In genomic region chr9:70079364-70080103, GRCh38 we compare ENCODE assay signal across 12 cellular contexts. TPM values are rescaled to one million over a fixed set of nuclear protein-coding genes. Genes with fewer than 3 reads are reported as not detected.
DNase-seq lines count a peak whose midpoint lies in the region; ATAC-seq and TF ChIP-seq lines count a peak whose summit lies in the region.
"Had no signal": no experiment of that assay in that cellular context is flagged by ENCODE, and none has a peak within 500 bp of the region (broad histone marks: within the 10 kb centered on the region; RNA-seq: fewer than 3 reads in every experiment).

No MANE protein-coding gene starts in this region.

- 4% methylated on average over 2 of the region's 2 CpGs for WGBS in right lobe of liver (ENCODE audit: insufficient coverage, low coverage, low lambda C conversion rate, missing lambda C conversion rate)

- H3K27ac ChIP-seq in SJSA1 (peak overlapping the region; percentile 93), right lobe of liver (no peak overlapping the region)
- H3K27ac ChIP-seq in naive thymus-derived CD4-positive, alpha-beta T cell (ENCODE audit: low read depth, low read length), result no peak overlapping the region

- no peak for TF ChIP-seq POLR2A in right lobe of liver (IDR thresholded peaks at IDR 0.05)

- DNase-seq in CD14-positive monocyte (ENCODE audit: low spot score) (no peak), MV-4-11 (lab: John Stamatoyannopoulos, UW) (peak; percentile 61), SJSA1 (ENCODE audit: low read depth in 1 of 2, low spot score in 2 of 2) (peak; percentile 76 to 77), right lobe of liver (no peak)
- DNase-seq in naive thymus-derived CD4-positive, alpha-beta T cell, result no peak
- DNase-seq: activated CD4-positive, alpha-beta T cell treated with anti-CD3 and anti-CD28 coated beads for 1 hour; OCI-M1 had no signal

- peak overlapping the region in 1 of 2 donors; percentile 60 for H3K4me3 Mint-ChIP-seq in CD14-positive monocyte
- no peak overlapping the region for H3K4me3 Mint-ChIP-seq in naive thymus-derived CD4-positive, alpha-beta T cell
- H3K4me3 Mint-ChIP-seq: activated naive CD8-positive, alpha-beta T cell had no signal

- H3K9me3 Mint-ChIP-seq in CD14-positive monocyte, result no peaks in the 10 kb centered on the region
- peaks cover 0 to 3% (median 0%) of the 10 kb centered on the region in 11 donors for H3K9me3 Mint-ChIP-seq in naive thymus-derived CD4-positive, alpha-beta T cell

- H3K4me1 Mint-ChIP-seq in CD14-positive monocyte, result peaks cover 29% of the 10 kb centered on the region
- H3K4me1 Mint-ChIP-seq in naive thymus-derived CD4-positive, alpha-beta T cell, result peaks cover 0 to 3% (median 0%) of the 10 kb centered on the region in 7 donors

- intact Hi-C loops in CD14-positive monocyte (cut with micrococcal nuclease) (no loop called here), right lobe of liver (cut with DNase I) (no loop called here)
- intact Hi-C loops in naive thymus-derived CD4-positive, alpha-beta T cell (cut with micrococcal nuclease), result no loop called here

- POLR2A ChIA-PET in naive thymus-derived CD4-positive, alpha-beta T cell (lab: Charles Lee), result no interaction called here

- H3K4me1 ChIP-seq in SJSA1 (replicated peaks), result peaks cover 33% of the 10 kb centered on the region
- peaks cover 0 to 20% (median 4%) of the 10 kb centered on the region in 4 donors for H3K4me1 ChIP-seq in right lobe of liver
- no peaks in the 10 kb centered on the region for H3K4me1 ChIP-seq in naive thymus-derived CD4-positive, alpha-beta T cell (ENCODE audit: control insufficient read depth in 2 of 2, insufficient read depth in 2 of 2, low read length in 2 of 2)

- peaks cover 0 to 1% of the 10 kb centered on the region in 2 donors for H3K36me3 Mint-ChIP-seq in CD14-positive monocyte
- no peaks in the 10 kb centered on the region for H3K36me3 Mint-ChIP-seq in naive thymus-derived CD4-positive, alpha-beta T cell
- H3K36me3 Mint-ChIP-seq: activated naive CD8-positive, alpha-beta T cell had no signal

- TF ChIP-seq CTCF in CD14-positive monocyte (IDR thresholded peaks at IDR 0.05), result no peak
- no peak for TF ChIP-seq CTCF in right lobe of liver (IDR thresholded peaks at IDR 0.05)

- peak overlapping the region; percentile 16 to 87 (median 68) for H3K27ac Mint-ChIP-seq in CD14-positive monocyte
- H3K27ac Mint-ChIP-seq in naive thymus-derived CD4-positive, alpha-beta T cell, result no peak overlapping the region
- H3K27ac Mint-ChIP-seq: activated naive CD8-positive, alpha-beta T cell had no signal

- no peaks in the 10 kb centered on the region for H3K9me3 ChIP-seq in SJSA1 (replicated peaks)
- H3K9me3 ChIP-seq in right lobe of liver, result no peaks in the 10 kb centered on the region
- H3K9me3 ChIP-seq in naive thymus-derived CD4-positive, alpha-beta T cell (ENCODE audit: control insufficient read depth in 2 of 3, low read length in 3 of 3), result no peaks in the 10 kb centered on the region

- H3K27me3 ChIP-seq in SJSA1 (replicated peaks) (no peaks in the 10 kb centered on the region), right lobe of liver (no peaks in the 10 kb centered on the region)
- peaks cover 0 to 4% of the 10 kb centered on the region in 2 donors for H3K27me3 ChIP-seq in naive thymus-derived CD4-positive, alpha-beta T cell (ENCODE audit: control insufficient read depth in 2 of 2, insufficient read depth in 2 of 2, low read length in 2 of 2)

- H3K27me3 Mint-ChIP-seq in CD14-positive monocyte (ENCODE audit: low read depth in 3 of 3), result peaks cover 0 to 7% (median 0%) of the 10 kb centered on the region in 3 donors
- H3K27me3 Mint-ChIP-seq in naive thymus-derived CD4-positive, alpha-beta T cell, result peaks cover 11 to 33% (median 29%) of the 10 kb centered on the region in 5 donors

- H3K4me3 ChIP-seq in SJSA1 (no peak overlapping the region), right lobe of liver (no peak overlapping the region)
- H3K4me3 ChIP-seq in naive thymus-derived CD4-positive, alpha-beta T cell (ENCODE audit: low read length), result no peak overlapping the region

- ATAC-seq in right lobe of liver, result peak; percentile 61 to 82 (median 74)
- ATAC-seq in HG03439 (IDR thresholded peaks at IDR 0.05; ENCODE audit: unreplicated experiment), result no peak
- no peak for ATAC-seq in GM19395 (IDR thresholded peaks at IDR 0.05; ENCODE audit: unreplicated experiment)
- ATAC-seq in GM21447 (IDR thresholded peaks at IDR 0.05; ENCODE audit: unreplicated experiment), result no peak
- ATAC-seq in naive thymus-derived CD4-positive, alpha-beta T cell, result no peak
- ATAC-seq: esophagus mucosa had no signal

- H3K36me3 ChIP-seq in SJSA1 (no peaks in the 10 kb centered on the region), right lobe of liver (no peaks in the 10 kb centered on the region)
- no peaks in the 10 kb centered on the region for H3K36me3 ChIP-seq in naive thymus-derived CD4-positive, alpha-beta T cell (ENCODE audit: control insufficient read depth in 2 of 3, insufficient read depth in 3 of 3, low read length in 3 of 3)

- CTCF ChIA-PET in naive thymus-derived CD4-positive, alpha-beta T cell (lab: Charles Lee), result no interaction called here

RNA-seq across cellular contexts. Expression of gene MAMDC2, which starts 35.9 kb away (rescaled TPM):
- polyA plus RNA-seq in CD14-positive monocyte, result under 1 TPM; 0.05 to 0.09 TPM
- total RNA-seq in SJSA1 (2014; rRNA removed; shearing (Covaris generic)), result not detected in 2 replicates
- 1 to 10 TPM in 2 of 6 experiments, under 1 TPM in 3, not detected in 1; 0.22 to 1.6 (median 0.37) TPM for total RNA-seq in right lobe of liver
- total RNA-seq in naive thymus-derived CD4-positive, alpha-beta T cell, result under 1 TPM in 1 of 5 experiments, not detected in 4; 0.61 TPM
- polyA plus RNA-seq in naive thymus-derived CD4-positive, alpha-beta T cell, result not detected

Comparison
In these comparisons a context has a peak if more than half of its experiments do, and no peak if none do; other contexts are left out.
1. DNase-seq: peak in MV-4-11 (single experiment) and SJSA1 (2 of 2); none in CD14-positive monocyte (single experiment), right lobe of liver (0 of 3) and naive thymus-derived CD4-positive, alpha-beta T cell (0 of 9).
2. H3K27ac Mint-ChIP-seq: peak in CD14-positive monocyte (7 of 7); none in naive thymus-derived CD4-positive, alpha-beta T cell (0 of 9).
3. ATAC-seq: peak in right lobe of liver (4 of 4); none in HG03439 (single experiment), GM19395 (single experiment), GM21447 (single experiment) and naive thymus-derived CD4-positive, alpha-beta T cell (single experiment).